ENCODE assay signal across 8 cellular contexts in the genomic region with DNA sequence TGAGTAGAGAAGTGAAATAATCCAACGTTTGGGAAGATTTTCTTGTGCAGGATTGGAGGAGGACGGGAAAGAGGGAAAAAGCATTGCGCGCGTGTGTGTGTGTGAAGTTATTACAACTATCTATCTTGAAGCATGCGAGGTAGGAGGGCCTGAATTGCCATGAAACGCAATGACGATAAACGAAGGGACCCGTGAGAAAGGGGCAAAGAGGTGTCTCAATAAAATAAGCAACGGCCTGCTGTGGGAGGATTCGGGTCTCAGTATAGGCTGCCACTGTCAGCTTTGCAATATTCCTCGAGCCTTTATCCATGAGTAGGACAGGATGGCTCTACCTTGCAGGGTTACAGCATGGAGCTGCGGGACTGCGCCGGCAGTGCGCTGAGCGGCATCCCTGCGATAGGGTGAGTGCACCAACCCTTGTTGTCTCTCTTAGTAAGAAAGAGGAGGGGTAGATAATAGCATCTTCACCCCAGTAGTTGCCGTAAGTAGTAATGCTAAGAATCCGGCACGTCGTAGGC. TPM values are rescaled to one million over a fixed set of nuclear protein-coding genes. Genes with fewer than 3 reads are reported as not detected.
DNase-seq lines count a peak whose midpoint lies in the region; TF ChIP-seq lines count a peak whose summit lies in the region.

No MANE protein-coding gene starts in this region.

- H2BK5ac ChIP-seq in H9 (ENCODE audit: insufficient read length, low read length): no peak overlapping the region

- H2BK20ac ChIP-seq in H9 (ENCODE audit: low read depth, low read length, poor library complexity, severe bottlenecking): no peak overlapping the region

- H3K23ac ChIP-seq in H9 (ENCODE audit: insufficient read length, low read depth, low read length): no peak overlapping the region

- H3K23me2 ChIP-seq in H9 (ENCODE audit: insufficient read length, low read depth, low read length, poor library complexity, severe bottlenecking): peaks cover 11% of the 10 kb centered on the region

- DNase-seq in H9 (no peak), NCI-H526 (lab: John Stamatoyannopoulos, UW) (peak; percentile 79 to 83), colonic mucosa (peak; percentile 27), NCI-H446 treated with DMSO at 0.1 percent for 48 hours (lab: John Stamatoyannopoulos, UW) (no peak), pons (ENCODE audit: low spot score) (no peak)
- no peak for DNase-seq in activated effector memory CD4-positive, alpha-beta T cell treated with anti-CD3 and anti-CD28 coated beads, Interleukin-2, amount 50 U/mL, for 16 hours

- peaks cover 13 to 22% of the 10 kb centered on the region in 2 experiments for H3K4me1 Mint-ChIP-seq in H9

- no peaks in the 10 kb centered on the region; a peak in 1 of 5 replicates for H3K9me3 Mint-ChIP-seq in H9

- no peak overlapping the region for H3K56ac ChIP-seq in H9 (ENCODE audit: insufficient read length, low read depth, low read length)

- no peak overlapping the region for H3T11ph ChIP-seq in H9 (ENCODE audit: low read length)

- H3K9ac ChIP-seq in H9 (ENCODE audit: extremely low read depth, insufficient read length, low read length) (peak overlapping the region; percentile 78), colonic mucosa (ENCODE audit: low read depth in 2 of 2, low read length in 2 of 2) (peak overlapping the region; percentile 28 to 70)

- no peak overlapping the region for H4K8ac ChIP-seq in H9 (replicated peaks; ENCODE audit: insufficient read length, low read depth, low read length)

- peaks cover 31% of the 10 kb centered on the region; the same call in 1 of the 2 replicates for H3K79me2 ChIP-seq in H9 (ENCODE audit: insufficient read depth, low read length)

- peaks cover 2 to 4% (median 4%) of the 10 kb centered on the region in 3 experiments; a peak in 4 of 7 replicates for H3K36me3 Mint-ChIP-seq in H9 (ENCODE audit: insufficient read depth in 1 of 3, low read depth in 3 of 3)

- H3K4me2 ChIP-seq in H9 (ENCODE audit: insufficient read depth, insufficient read length, low read length): peak overlapping the region; percentile 81

- H3K27ac ChIP-seq in H9 (ENCODE audit: insufficient read length, low read depth, low read length) (no peak overlapping the region), colonic mucosa (no peak overlapping the region), muscle layer of duodenum (ENCODE audit: low read length) (peak overlapping the region; percentile 5)

- H2BK120ac ChIP-seq in H9 (ENCODE audit: low read depth, low read length, poor library complexity, severe bottlenecking): no peak overlapping the region

- H2BK12ac ChIP-seq in H9 (ENCODE audit: insufficient read length, low read depth, low read length): no peak overlapping the region

- peak overlapping the region in 2 of 3 experiments; percentile 7 to 66; a peak in 4 of 7 replicates for H3K27ac Mint-ChIP-seq in H9

- H3K4ac ChIP-seq in H9 (ENCODE audit: low read depth, low read length): no peak overlapping the region

- H4K91ac ChIP-seq in H9 (ENCODE audit: insufficient read length, low read depth, low read length): no peak overlapping the region

- no CpG with 5 or more reads among the region's 23 CpGs for WGBS in H9 (ENCODE audit: extremely low coverage, insufficient read length, low lambda C conversion rate)

- H3K4me3 ChIP-seq in GM12875 (ENCODE audit: low read depth, low read length) (peak overlapping the region; percentile 69), colonic mucosa (peak overlapping the region; percentile 90), muscle layer of duodenum (ENCODE audit: low read depth in 1 of 2, low read length in 2 of 2) (peak overlapping the region; percentile 78 to 93)

- H2BK15ac ChIP-seq in H9 (ENCODE audit: low read depth, low read length): no peak overlapping the region

- peak overlapping the region; percentile 83 to 96 for H3K4me3 Mint-ChIP-seq in H9

- H3K27me3 Mint-ChIP-seq in H9 (ENCODE audit: low read depth): peaks cover 6% of the 10 kb centered on the region

- H3K79me1 ChIP-seq in H9 (ENCODE audit: insufficient read depth, low read depth, low read length, poor library complexity, severe bottlenecking): peaks cover 4% of the 10 kb centered on the region

- no peak overlapping the region for H2AFZ ChIP-seq in H9 (ENCODE audit: low read length)

- H3K14ac ChIP-seq in H9 (ENCODE audit: insufficient read depth, low read length): peak overlapping the region; percentile 37; the same call in 1 of the 2 replicates

- peak overlapping the region; percentile 31 for H3K18ac ChIP-seq in H9 (ENCODE audit: insufficient read length, low read depth, low read length)

- intact Hi-C loops in colonic mucosa (cut with DNase I): loop anchor here (10.0 kb wide), 2 partner anchors 47 to 193 kb away; partner anchors contain the start of genes AK3 and JAK2

- TF ChIP-seq CTCF in GM12875 (IDR thresholded peaks at IDR 0.05; ENCODE audit: borderline replicate concordance, insufficient read depth, low read depth, low read length) (no peak), H9 (conservative IDR thresholded peaks at IDR 0.05) (no peak), colonic mucosa (IDR thresholded peaks at IDR 0.05) (no peak)

- no peaks in the 10 kb centered on the region for H3K9me3 ChIP-seq in H9 (ENCODE audit: control insufficient read depth, low read depth, low read length)
- no peaks in the 10 kb centered on the region for H3K9me3 ChIP-seq in colonic mucosa
- H3K9me3 ChIP-seq in muscle layer of duodenum (ENCODE audit: control insufficient read depth in 1 of 2, low read length in 2 of 2): no peaks in the 10 kb centered on the region

- H3K4me1 ChIP-seq in H9 (ENCODE audit: insufficient read depth, low read length) (peaks cover 5% of the 10 kb centered on the region; the same call in 1 of the 2 replicates), colonic mucosa (no peaks in the 10 kb centered on the region), muscle layer of duodenum (ENCODE audit: control insufficient read depth in 1 of 2, insufficient read depth in 2 of 2, low read length in 2 of 2) (peaks cover 0 to 7% of the 10 kb centered on the region in 2 donors)

- H3K27me3 ChIP-seq in H9 (ENCODE audit: insufficient read depth, low read length) (no peaks in the 10 kb centered on the region), colonic mucosa (no peaks in the 10 kb centered on the region), muscle layer of duodenum (ENCODE audit: low read depth, low read length) (no peaks in the 10 kb centered on the region)

- H3K36me3 ChIP-seq in colonic mucosa: no peaks in the 10 kb centered on the region
- H3K36me3 ChIP-seq in muscle layer of duodenum (ENCODE audit: control insufficient read depth in 1 of 2, insufficient read depth in 2 of 2, low read length in 2 of 2): no peaks in the 10 kb centered on the region

- no peak overlapping the region for H2AK5ac ChIP-seq in H9 (ENCODE audit: insufficient read length, low read length)

- H4K5ac ChIP-seq in H9 (ENCODE audit: insufficient read length, low read depth, low read length): peak overlapping the region; percentile 15

- H4K20me1 ChIP-seq in H9 (ENCODE audit: control insufficient read depth, insufficient read depth, insufficient read length): no peaks in the 10 kb centered on the region

RNA-seq across cellular contexts. Expression of gene RCL1, which starts 0.6 kb away (rescaled TPM):
- total RNA-seq in H9 (2021): 34.4 and 34.5 TPM in 2 replicates
- total RNA-seq in colonic mucosa: 10 to 100 TPM in 1 of 2 donors, 1 to 10 TPM in 1; 7.0 to 12.5 TPM

RNA-seq across cellular contexts. Expression of gene AK3, which starts 51.1 kb away (rescaled TPM):
- 41.5 and 42.7 TPM in 2 replicates for total RNA-seq in H9 (2021)
- 10 to 100 TPM; 80.3 to 95.7 TPM for total RNA-seq in colonic mucosa

Comparison
In these comparisons a context has a peak if more than half of its experiments do, and no peak if none do; other contexts are left out.
1. DNase-seq: peak in NCI-H526 (2 of 2) and colonic mucosa (single experiment); none in H9 (single experiment), NCI-H446 treated with DMSO at 0.1 percent for 48 hours (single experiment), pons (single experiment) and activated effector memory CD4-positive, alpha-beta T cell treated with anti-CD3 and anti-CD28 coated beads, Interleukin-2, amount 50 U/mL, for 16 hours (single experiment).
2. Peak in every context shown above with its lines, with median percentiles within 50 percentile points of each other: H3K4me3 ChIP-seq.